28 cellular contexts compared by ENCODE assay signal in the genomic region with DNA sequence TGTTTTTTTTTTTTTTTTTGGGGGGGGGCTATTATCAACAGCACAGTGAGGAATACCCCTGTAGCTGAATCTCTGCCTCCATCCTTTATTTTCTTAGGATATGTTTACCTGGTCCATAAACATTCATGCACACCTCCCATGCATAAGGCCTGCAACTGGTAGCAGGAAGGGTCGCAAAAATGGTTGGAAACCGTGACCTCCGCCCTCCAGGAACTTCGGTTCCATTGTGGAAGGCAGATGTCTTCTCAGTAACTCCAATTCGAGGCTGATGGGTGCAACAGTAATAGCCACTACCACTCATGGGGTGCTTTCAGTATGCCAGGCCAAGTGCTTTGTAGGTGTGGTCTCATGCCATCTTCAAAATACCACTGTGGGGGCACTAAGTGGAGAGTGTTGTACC. TPM values are rescaled to one million over a fixed set of nuclear protein-coding genes. Genes with fewer than 3 reads are reported as not detected.
DNase-seq lines count a peak whose midpoint lies in the region; ATAC-seq and TF ChIP-seq lines count a peak whose summit lies in the region.
"Had no signal": no experiment of that assay in that cellular context is flagged by ENCODE, and none has a peak within 500 bp of the region (broad histone marks: within the 10 kb centered on the region; RNA-seq: fewer than 3 reads in every experiment).

No MANE protein-coding gene starts in this region.

- intact Hi-C loops in left ventricle myocardium inferior (cut with micrococcal nuclease) = no loop called here
- intact Hi-C loops in heart left ventricle (cut with DNase I) = loop anchor here in 3 of 10 donors (5.0 kb wide), 1 partner anchor 44 kb away; no protein-coding TSS in a partner anchor
- intact Hi-C loops in esophagus muscularis mucosa (cut with DNase I) = no loop called here
- intact Hi-C loops in sigmoid colon (cut with DNase I) = no loop called here
- intact Hi-C loops in uterus (cut with DNase I; ENCODE audit: low total_unique reads) = no loop called here

- no peaks in the 10 kb centered on the region for H3K27me3 ChIP-seq in left ventricle myocardium inferior (ENCODE audit: low read depth)
- H3K27me3 ChIP-seq in heart left ventricle = no peaks in the 10 kb centered on the region
- no peaks in the 10 kb centered on the region for H3K27me3 ChIP-seq in esophagus muscularis mucosa
- H3K27me3 ChIP-seq in sigmoid colon = no peaks in the 10 kb centered on the region
- no peaks in the 10 kb centered on the region for H3K27me3 ChIP-seq in uterus
- H3K27me3 ChIP-seq: BE2C, MG63 had no signal

- DNase-seq in left ventricle myocardium inferior = no peak
- no peak for DNase-seq in heart left ventricle
- no peak for DNase-seq in esophagus muscularis mucosa (ENCODE audit: extremely low spot score)
- DNase-seq in sigmoid colon = peak; percentile 52
- no peak for DNase-seq in uterus
- DNase-seq in SHP77 treated with DMSO at 0.1 percent for 48 hours (lab: John Stamatoyannopoulos, UW) = no peak
- DNase-seq in RKO (ENCODE audit: low spot score) = no peak
- DNase-seq in hepatic stellate cell (ENCODE audit: low spot score) = no peak
- DNase-seq: 8988T, ACHN, BE2C, Calu3, DMS79 treated with DMSO at 0.1 percent for 48 hours, GF-D8, GOT3, IMR-90, KG1, MG63, NCI-H1105 treated with DMSO at 0.1 percent for 48 hours, NCI-H146, NCI-H1930, NCI-H2107, NCI-H446, NCI-H524 treated with DMSO at 0.1 percent for 48 hours, NCI-H774, PC-3 had no signal

- WGBS in heart left ventricle, 4 donors = 88 to 92% (median 92%) methylated on average over 5 of the region's 5 CpGs
- 95% methylated on average over 5 of the region's 5 CpGs for WGBS in esophagus muscularis mucosa
- WGBS in sigmoid colon, 2 donors = 89 to 92% methylated on average over 5 of the region's 5 CpGs

- H3K27ac ChIP-seq in left ventricle myocardium inferior (replicated peaks) (peak overlapping the region; percentile 93), heart left ventricle (peak overlapping the region in 3 of 12 donors; percentile 84 to 93 (median 90)), esophagus muscularis mucosa (replicated peaks in 1 of 4) (peak overlapping the region; percentile 89 to 96 (median 92)), sigmoid colon (peak overlapping the region; percentile 93 to 98 (median 94)), uterus (peak overlapping the region; percentile 41 to 86)

- ATAC-seq in heart left ventricle = no peak
- ATAC-seq: PC-3, Right ventricle myocardium inferior had no signal

- TF ChIP-seq POLR2A in heart left ventricle (IDR thresholded peaks at IDR 0.05) = no peak
- no peak for TF ChIP-seq POLR2A in esophagus muscularis mucosa (IDR thresholded peaks at IDR 0.05; ENCODE audit: low read depth)
- no peak for TF ChIP-seq POLR2A in sigmoid colon (IDR thresholded peaks at IDR 0.05)
- TF ChIP-seq POLR2A in uterus (IDR thresholded peaks at IDR 0.05) = no peak

- no peak for TF ChIP-seq CTCF in left ventricle myocardium inferior (IDR thresholded peaks at IDR 0.05; ENCODE audit: borderline replicate concordance)
- no peak for TF ChIP-seq CTCF in heart left ventricle (IDR thresholded peaks at IDR 0.05)
- no peak for TF ChIP-seq CTCF in esophagus muscularis mucosa (IDR thresholded peaks at IDR 0.05)
- TF ChIP-seq CTCF in sigmoid colon (IDR thresholded peaks at IDR 0.05) = no peak
- TF ChIP-seq CTCF in uterus (IDR thresholded peaks at IDR 0.05) = no peak

- H3K9me3 ChIP-seq in left ventricle myocardium inferior (replicated peaks) = no peaks in the 10 kb centered on the region
- no peaks in the 10 kb centered on the region for H3K9me3 ChIP-seq in heart left ventricle
- no peaks in the 10 kb centered on the region for H3K9me3 ChIP-seq in esophagus muscularis mucosa
- H3K9me3 ChIP-seq in sigmoid colon = no peaks in the 10 kb centered on the region
- no peaks in the 10 kb centered on the region for H3K9me3 ChIP-seq in uterus
- H3K9me3 ChIP-seq: BE2C, HAP-1, MG63 had no signal

- no peak overlapping the region for H3K4me3 ChIP-seq in left ventricle myocardium inferior
- H3K4me3 ChIP-seq in heart left ventricle = no peak overlapping the region
- H3K4me3 ChIP-seq in esophagus muscularis mucosa = peak overlapping the region; percentile 66 to 86 (median 74)
- peak overlapping the region in 3 of 4 donors; percentile 74 to 80 (median 77) for H3K4me3 ChIP-seq in sigmoid colon
- H3K4me3 ChIP-seq in uterus = no peak overlapping the region
- H3K4me3 ChIP-seq: HAP-1, MG63 had no signal

- peaks cover 89% of the 10 kb centered on the region for H3K4me1 ChIP-seq in left ventricle myocardium inferior
- H3K4me1 ChIP-seq in heart left ventricle = peaks cover 12 to 81% (median 62%) of the 10 kb centered on the region in 12 donors
- peaks cover 68 to 75% (median 74%) of the 10 kb centered on the region in 4 donors for H3K4me1 ChIP-seq in esophagus muscularis mucosa
- peaks cover 0 to 74% (median 64%) of the 10 kb centered on the region in 4 donors for H3K4me1 ChIP-seq in sigmoid colon
- peaks cover 0 to 7% of the 10 kb centered on the region in 2 donors for H3K4me1 ChIP-seq in uterus
- H3K4me1 ChIP-seq: BE2C had no signal

- TF ChIP-seq EP300 in esophagus muscularis mucosa (IDR thresholded peaks at IDR 0.05) (no peak), sigmoid colon (IDR thresholded peaks at IDR 0.05) (no peak)

- H3K36me3 ChIP-seq in left ventricle myocardium inferior (no peaks in the 10 kb centered on the region), heart left ventricle (no peaks in the 10 kb centered on the region), esophagus muscularis mucosa (no peaks in the 10 kb centered on the region), sigmoid colon (no peaks in the 10 kb centered on the region), uterus (no peaks in the 10 kb centered on the region)
- H3K36me3 ChIP-seq: BE2C, HAP-1, MG63 had no signal

RNA-seq across cellular contexts. Expression of gene ACACB, which starts 40.2 kb away (rescaled TPM):
- total RNA-seq in left ventricle myocardium inferior (123 TPM), heart left ventricle (100 to 1,000 TPM in 6 of 9 donors, 10 to 100 TPM in 3; 77.3 to 176 (median 135) TPM), esophagus muscularis mucosa (100 to 1,000 TPM in 2 of 4 donors, 10 to 100 TPM in 2; 59.6 to 134 (median 108) TPM), sigmoid colon (100 to 1,000 TPM; 116 to 295 (median 161) TPM), uterus (100 to 1,000 TPM in 2 of 4 donors, 10 to 100 TPM in 2; 22.0 to 137 (median 97.2) TPM)
- polyA plus RNA-seq in heart left ventricle (100 to 1,000 TPM in 1 of 2 donors, 10 to 100 TPM in 1; 29.9 to 119 TPM), sigmoid colon (10 to 100 TPM in 1 of 3 donors, 1 to 10 TPM in 2; 5.3 to 36.0 (median 5.4) TPM)

RNA-seq across cellular contexts. Expression of gene UNG, which starts 59.2 kb away (rescaled TPM):
- total RNA-seq in left ventricle myocardium inferior = 24.6 TPM
- 10 to 100 TPM; 20.9 to 37.8 (median 25.3) TPM for total RNA-seq in heart left ventricle
- polyA plus RNA-seq in heart left ventricle = 10 to 100 TPM; 14.5 to 27.8 TPM
- total RNA-seq in esophagus muscularis mucosa = 10 to 100 TPM; 11.2 to 18.4 (median 14.3) TPM
- total RNA-seq in sigmoid colon = 10 to 100 TPM; 11.9 to 17.1 (median 12.1) TPM
- 10 to 100 TPM; 27.0 to 34.8 (median 28.9) TPM for polyA plus RNA-seq in sigmoid colon
- total RNA-seq in uterus = 10 to 100 TPM; 21.6 to 32.7 (median 27.9) TPM

Comparison
In these comparisons a context has a peak if more than half of its experiments do, and no peak if none do; other contexts are left out.
1. H3K4me3 ChIP-seq: peak in esophagus muscularis mucosa (4 of 4) and sigmoid colon (3 of 4); none in left ventricle myocardium inferior (single experiment), heart left ventricle (0 of 12) and uterus (0 of 2).